Comparison of ENCODE assay signal across 8 cellular contexts in the genomic region with DNA sequence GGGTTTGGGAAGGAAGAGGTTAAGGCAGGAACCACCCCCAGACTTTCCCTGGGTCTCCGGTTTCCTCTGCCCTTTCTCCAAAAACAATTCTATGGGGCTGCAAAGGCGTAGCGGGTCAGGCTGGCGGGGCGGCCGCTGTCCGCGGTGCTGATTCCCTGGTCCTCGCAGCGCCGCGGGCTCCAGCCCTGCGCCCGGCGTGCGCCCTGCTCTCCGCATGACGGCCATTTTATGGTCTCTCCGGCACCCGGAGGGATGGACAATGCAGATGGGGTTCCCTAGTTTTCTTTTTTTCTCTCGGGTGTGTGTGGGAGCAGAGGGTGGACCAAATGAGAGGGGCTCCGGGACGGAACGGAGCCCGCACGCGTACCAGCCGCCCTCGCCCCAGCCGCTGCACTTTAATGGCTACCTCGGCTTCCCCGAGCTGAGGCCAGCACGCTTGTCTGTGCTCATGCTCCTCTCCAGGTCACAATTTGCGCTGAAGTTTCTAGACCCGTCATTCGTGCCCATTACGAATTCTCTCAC. TPM values are rescaled to one million over a fixed set of nuclear protein-coding genes. Genes with fewer than 3 reads are reported as not detected.
DNase-seq lines count a peak whose midpoint lies in the region; ATAC-seq, FAIRE-seq and TF ChIP-seq lines count a peak whose summit lies in the region.

No MANE protein-coding gene starts in this region.

- H3K36me3 ChIP-seq in right atrium auricular region (no peaks in the 10 kb centered on the region), hepatocyte (replicated peaks; ENCODE audit: insufficient read depth, low read depth) (no peaks in the 10 kb centered on the region), small intestine (ENCODE audit: control insufficient read depth in 2 of 2, insufficient read depth in 2 of 2, low read length in 2 of 2) (no peaks in the 10 kb centered on the region)

- no peak for FAIRE-seq in small intestine (lab: Jason Lieb, UNC)

- no peaks in the 10 kb centered on the region for H3K9me3 ChIP-seq in right atrium auricular region
- H3K9me3 ChIP-seq in hepatocyte (ENCODE audit: low read depth) = no peaks in the 10 kb centered on the region
- no peaks in the 10 kb centered on the region for H3K9me3 ChIP-seq in small intestine (ENCODE audit: control insufficient read depth, low read depth)

- H3K27me3 ChIP-seq in right atrium auricular region (peaks cover 6 to 18% of the 10 kb centered on the region in 2 donors), hepatocyte (peaks cover 76% of the 10 kb centered on the region), small intestine (ENCODE audit: control insufficient read depth in 2 of 2, insufficient read depth in 2 of 2, low read length in 2 of 2) (peaks cover 5 to 25% of the 10 kb centered on the region in 2 donors)

- H3K9me2 ChIP-seq in hepatocyte (replicated peaks; ENCODE audit: insufficient read depth) = no peaks in the 10 kb centered on the region

- H3K4me1 ChIP-seq in right atrium auricular region (peaks cover 0 to 16% of the 10 kb centered on the region in 2 donors), hepatocyte (ENCODE audit: insufficient read depth) (no peaks in the 10 kb centered on the region), small intestine (ENCODE audit: control insufficient read depth in 2 of 2, insufficient read depth in 1 of 2, low read depth in 1 of 2, low read length in 1 of 2) (peaks cover 0 to 4% of the 10 kb centered on the region in 2 donors)

- peak overlapping the region; percentile 56 for H2AFZ ChIP-seq in hepatocyte

- no peaks in the 10 kb centered on the region for H3K79me2 ChIP-seq in hepatocyte

- H3K27ac ChIP-seq in right atrium auricular region = no peak overlapping the region
- H3K27ac ChIP-seq in hepatocyte = no peak overlapping the region
- H3K27ac ChIP-seq in small intestine (ENCODE audit: low read depth in 1 of 2, low read length in 1 of 2) = no peak overlapping the region

- no peak overlapping the region for H3K4me3 ChIP-seq in right atrium auricular region
- H3K4me3 ChIP-seq in hepatocyte = no peak overlapping the region
- no peak overlapping the region for H3K4me3 ChIP-seq in small intestine (ENCODE audit: low read depth in 1 of 2, low read length in 2 of 2)

- peak overlapping the region; percentile 83 for H3K4me2 ChIP-seq in hepatocyte

- intact Hi-C loops in Right ventricle myocardium superior (cut with DNase I) = no loop called here

- WGBS in hepatocyte (ENCODE audit: low lambda C conversion rate, missing lambda C conversion rate) = 1% methylated on average over 35 of the region's 37 CpGs
- 7 to 18% (median 8%) methylated on average over 37 of the region's 37 CpGs for WGBS in small intestine, 3 donors

- H4K20me1 ChIP-seq in hepatocyte (ENCODE audit: insufficient read depth, poor library complexity, severe bottlenecking) = no peaks in the 10 kb centered on the region

- TF ChIP-seq CTCF in right atrium auricular region (IDR thresholded peaks at IDR 0.05) = no peak
- no peak for TF ChIP-seq CTCF in hepatocyte (IDR thresholded peaks at IDR 0.05; ENCODE audit: poor library complexity)

- ATAC-seq in Right ventricle myocardium superior (ENCODE audit: poor library complexity) = peak; percentile 78
- ATAC-seq in GM18517 (IDR thresholded peaks at IDR 0.05; ENCODE audit: unreplicated experiment) = no peak
- ATAC-seq in HG02588 (IDR thresholded peaks at IDR 0.05; ENCODE audit: unreplicated experiment) = no peak

- DNase-seq in Right ventricle myocardium superior (peak; percentile 59), right atrium auricular region (ENCODE audit: low spot score) (no peak), hepatocyte (ENCODE audit: low spot score) (peak; percentile 85), small intestine (peak; percentile 23), UCSD-AML1 (lab: John Stamatoyannopoulos, UW; ENCODE audit: unreplicated experiment) (no peak)
- peak; percentile 33 to 37 for DNase-seq in activated T-cell treated with anti-CD3 and anti-CD28 coated beads, Interleukin-2, amount 50 U/mL, for 48 hours

RNA-seq across cellular contexts. Expression of gene ST8SIA3, which starts 1.6 kb away (rescaled TPM):
- total RNA-seq in Right ventricle myocardium superior (not detected), right atrium auricular region (not detected), hepatocyte (0.03 and 0.04 TPM in 2 replicates)
- polyA plus RNA-seq in hepatocyte (not detected in 2 replicates), small intestine (under 1 TPM in 1 of 3 donors, not detected in 2; 0.79 TPM)

Comparison
In these comparisons a context has a peak if more than half of its experiments do, and no peak if none do; other contexts are left out.
1. DNase-seq: peak in Right ventricle myocardium superior (single experiment), activated T-cell treated with anti-CD3 and anti-CD28 coated beads, Interleukin-2, amount 50 U/mL, for 48 hours (2 of 2), hepatocyte (single experiment) and small intestine (single experiment); none in right atrium auricular region (single experiment) and UCSD-AML1 (single experiment).